ENCODE assay signal across 15 cellular contexts in genomic region chr16:10978846-10979446, GRCh38. TPM values are rescaled to one million over a fixed set of nuclear protein-coding genes. Genes with fewer than 3 reads are reported as not detected.
DNase-seq lines count a peak whose midpoint lies in the region; ATAC-seq, FAIRE-seq and TF ChIP-seq lines count a peak whose summit lies in the region.
"Had no signal": no experiment of that assay in that cellular context is flagged by ENCODE, and none has a peak within 500 bp of the region (broad histone marks: within the 10 kb centered on the region; RNA-seq: fewer than 3 reads in every experiment).

No MANE protein-coding gene starts in this region.

- H3K9me3 ChIP-seq in HepG2 (ENCODE audit: low read length) (no peaks in the 10 kb centered on the region), right lobe of liver (no peaks in the 10 kb centered on the region), esophagus squamous epithelium (no peaks in the 10 kb centered on the region), vagina (no peaks in the 10 kb centered on the region), SJCRH30 (replicated peaks) (no peaks in the 10 kb centered on the region)

- peak overlapping the region; percentile 34 for H3K4me2 ChIP-seq in HepG2 (ENCODE audit: low read depth, low read length)

- H3K4me3 ChIP-seq in HepG2 (replicated peaks in 1 of 3; ENCODE audit: insufficient read depth in 1 of 3, low read depth in 2 of 3, low read length in 3 of 3) (peak overlapping the region in 1 of 3 experiments; percentile 3; a peak in 1 of 6 replicates), right lobe of liver (no peak overlapping the region), esophagus squamous epithelium (no peak overlapping the region), vagina (no peak overlapping the region), SJCRH30 (no peak overlapping the region)
- H3K4me3 ChIP-seq: SK-N-MC had no signal

- ATAC-seq in HepG2 (peak; percentile 57), right lobe of liver (no peak), GM21737 (IDR thresholded peaks at IDR 0.05; ENCODE audit: unreplicated experiment) (no peak)

- H3K27me3 ChIP-seq in HepG2 (ENCODE audit: control insufficient read depth in 1 of 2, insufficient read depth in 2 of 2, low read length in 2 of 2), result no peaks in the 10 kb centered on the region
- H3K27me3 ChIP-seq in right lobe of liver, result no peaks in the 10 kb centered on the region
- no peaks in the 10 kb centered on the region for H3K27me3 ChIP-seq in esophagus squamous epithelium
- H3K27me3 ChIP-seq in vagina, result no peaks in the 10 kb centered on the region
- H3K27me3 ChIP-seq in SJCRH30, result no peaks in the 10 kb centered on the region

- TF ChIP-seq EP300 in HepG2 (IDR thresholded peaks at IDR 0.05; ENCODE audit: low read depth in 2 of 2, low read length in 2 of 2), result no peak; a peak in 1 of 4 replicates
- no peak for TF ChIP-seq EP300 in HepG2 (CRISPR knock-in tag; IDR thresholded peaks at IDR 0.05; ENCODE audit: borderline replicate concordance)

- TF ChIP-seq CTCF in HepG2 (CRISPR knock-in tag; IDR thresholded peaks at IDR 0.05), result no peak
- no peak for TF ChIP-seq CTCF in right lobe of liver (IDR thresholded peaks at IDR 0.05)
- TF ChIP-seq CTCF in esophagus squamous epithelium (IDR thresholded peaks at IDR 0.05), result no peak
- no peak for TF ChIP-seq CTCF in progenitor cell of endocrine pancreas (IDR thresholded peaks at IDR 0.05; ENCODE audit: unreplicated experiment)
- no peak for TF ChIP-seq CTCF in vagina (IDR thresholded peaks at IDR 0.05)

- peak; percentile 58 for DNase-seq in HepG2 (ENCODE audit: low spot score)
- DNase-seq in right lobe of liver, result no peak
- DNase-seq in esophagus squamous epithelium (lab: John Stamatoyannopoulos, UW), result no peak
- no peak for DNase-seq in progenitor cell of endocrine pancreas (ENCODE audit: low spot score, unreplicated experiment)
- DNase-seq in vagina (ENCODE audit: extremely low spot score in 2 of 2), result no peak
- DNase-seq in SJCRH30, result no peak
- no peak for DNase-seq in NCI-H1092 treated with DMSO at 0.1 percent for 48 hours (lab: John Stamatoyannopoulos, UW)
- DNase-seq: activated effector memory CD4-positive, alpha-beta T cell treated with Interleukin-2 at 50 U/mL for 16 hours; DMS79 treated with DMSO at 0.1 percent for 48 hours; Kasumi-1; left cardiac atrium; NCI-H2029; stimulated activated CD4-positive, alpha-beta T cell treated with anti-CD3 and anti-CD28 coated beads, Interleukin-1b, Interleukin-23, amount 100 ng/mL, for 48 hours had no signal

- H3K9me3 Mint-ChIP-seq in progenitor cell of endocrine pancreas (ENCODE audit: low read depth), result no peaks in the 10 kb centered on the region

- BruUV-seq in HepG2 (replicated peaks; lab: Mats Ljungman, UMichigan), result no TSS peak

- H2AFZ ChIP-seq in HepG2 (ENCODE audit: low read length), result no peak overlapping the region

- intact Hi-C loops in HepG2 (cut with micrococcal nuclease; ENCODE audit: unreplicated experiment) (no loop called here), right lobe of liver (cut with DNase I) (loop anchor here (5.0 to 10.0 kb wide), 2 partner anchors 376 to 378 kb away; no protein-coding TSS in a partner anchor), esophagus squamous epithelium (cut with DNase I) (no loop called here), vagina (cut with DNase I) (loop anchor here (10.0 kb wide), 1 partner anchor 126 kb away; no protein-coding TSS in a partner anchor)

- peaks cover 0 to 20% of the 10 kb centered on the region in 2 experiments; a peak in 3 of 5 replicates for H3K36me3 ChIP-seq in HepG2 (replicated peaks in 1 of 2; ENCODE audit: control insufficient read depth in 1 of 2, insufficient read depth in 2 of 2, low read length in 2 of 2)
- peaks cover 0 to 3% (median 0%) of the 10 kb centered on the region in 4 donors for H3K36me3 ChIP-seq in right lobe of liver
- peaks cover 0 to 62% (median 0%) of the 10 kb centered on the region in 3 donors for H3K36me3 ChIP-seq in esophagus squamous epithelium
- H3K36me3 ChIP-seq in vagina, result no peaks in the 10 kb centered on the region
- H3K36me3 ChIP-seq in SJCRH30, result peaks cover 2% of the 10 kb centered on the region; the same call in 1 of the 2 replicates

- H3K27ac Mint-ChIP-seq in progenitor cell of endocrine pancreas, result peak overlapping the region; percentile 87

- in situ Hi-C loops in HepG2 (cut with HindIII; ENCODE audit: extremely low pct_ligation_motif_present, low pct_unique_long_range_greater_than_20kb), result no loop called here

- peak overlapping the region; percentile 31 for H3K27ac ChIP-seq in HepG2 (ENCODE audit: extremely low read length, insufficient read depth, low read length)
- no peak overlapping the region for H3K27ac ChIP-seq in right lobe of liver
- peak overlapping the region; percentile 32 to 81 (median 78) for H3K27ac ChIP-seq in esophagus squamous epithelium
- peak overlapping the region; percentile 68 for H3K27ac ChIP-seq in vagina
- H3K27ac ChIP-seq in SJCRH30, result no peak overlapping the region

- H3K27me3 Mint-ChIP-seq in progenitor cell of endocrine pancreas, result no peaks in the 10 kb centered on the region

- TF ChIP-seq RAD21 in HepG2 (CRISPR knock-in tag; IDR thresholded peaks at IDR 0.05), result no peak

- CTCF ChIA-PET in HepG2 (lab: Yijun Ruan, JAX; ENCODE audit: low intra/inter-chr PET ratio, low total read pairs), result no interaction called here

- H4K20me1 ChIP-seq in HepG2 (ENCODE audit: insufficient read depth, low read length), result no peaks in the 10 kb centered on the region

- FAIRE-seq in HepG2 (lab: Jason Lieb, UNC), result peak; percentile 57

- no peak overlapping the region for H3K4me3 Mint-ChIP-seq in progenitor cell of endocrine pancreas (ENCODE audit: low read depth)

- H3K9ac ChIP-seq in HepG2 (ENCODE audit: insufficient read depth, low read depth, low read length), result no peak overlapping the region

- WGBS in HepG2 (ENCODE audit: low lambda C conversion rate), result 73% methylated on average over 14 of the region's 14 CpGs
- 94% methylated on average over 10 of the region's 14 CpGs for WGBS in right lobe of liver (ENCODE audit: insufficient coverage, low coverage, low lambda C conversion rate, missing lambda C conversion rate)
- 90 to 92% methylated on average over 12 to 14 of the region's 14 CpGs for WGBS in esophagus squamous epithelium, 2 donors

- H3K4me1 ChIP-seq in HepG2 (ENCODE audit: insufficient read depth, low read length), result peaks cover 28% of the 10 kb centered on the region
- peaks cover 0 to 8% (median 4%) of the 10 kb centered on the region in 4 donors for H3K4me1 ChIP-seq in right lobe of liver
- peaks cover 7 to 46% (median 21%) of the 10 kb centered on the region in 3 donors for H3K4me1 ChIP-seq in esophagus squamous epithelium
- peaks cover 10% of the 10 kb centered on the region for H3K4me1 ChIP-seq in vagina
- H3K4me1 ChIP-seq in SJCRH30, result peaks cover 19% of the 10 kb centered on the region

- POLR2A ChIA-PET in HepG2 (lab: Yijun Ruan, JAX), result interaction anchor here (0.6 kb wide), 1 partner anchor 399 kb away, joined by 3 read pairs; no protein-coding TSS in a partner anchor

- peaks cover 6% of the 10 kb centered on the region for H3K4me1 Mint-ChIP-seq in progenitor cell of endocrine pancreas (ENCODE audit: low read depth)

- H3K36me3 Mint-ChIP-seq in progenitor cell of endocrine pancreas (ENCODE audit: insufficient read depth), result peaks cover 9% of the 10 kb centered on the region

- H3K79me2 ChIP-seq in HepG2 (ENCODE audit: insufficient read depth, low read length), result no peaks in the 10 kb centered on the region

- TF ChIP-seq POLR2A in HepG2 (IDR thresholded peaks at IDR 0.05; ENCODE audit: insufficient read depth in 1 of 2, low read depth in 2 of 2, low read length in 2 of 2) (no peak), right lobe of liver (IDR thresholded peaks at IDR 0.05) (no peak), esophagus squamous epithelium (IDR thresholded peaks at IDR 0.05) (no peak), vagina (IDR thresholded peaks at IDR 0.05) (no peak)

RNA-seq across cellular contexts. Expression of gene CLEC16A, which starts 34.6 kb away (rescaled TPM):
- total RNA-seq in HepG2 (2016; rRNA removed; fragmentation: Illumina TruSeq; extraction: Trizol) (10.3 and 13.6 TPM in 2 replicates), right lobe of liver (10 to 100 TPM; 15.2 to 25.9 (median 19.8) TPM), esophagus squamous epithelium (10 to 100 TPM; 20.3 to 25.7 (median 25.1) TPM), progenitor cell of endocrine pancreas (32.6 and 34.3 TPM in 2 replicates), vagina (21.6 TPM)
- total RNA-seq in HepG2 (2016; cell fraction: cytosol; rRNA removed; fragmentation: Illumina TruSeq; extraction: Trizol; ENCODE audit: low read depth), result 35.7 and 39.7 TPM in 2 replicates
- 10.6 and 12.8 TPM in 2 replicates for total RNA-seq in HepG2 (2016; cell fraction: insoluble cytoplasmic fraction; rRNA removed; fragmentation: Illumina TruSeq; extraction: Trizol)
- 14.4 and 15.9 TPM in 2 replicates for total RNA-seq in HepG2 (2016; cell fraction: membrane; rRNA removed; fragmentation: Illumina TruSeq; extraction: Trizol)
- total RNA-seq in HepG2 (2016; cell fraction: nucleus; rRNA removed; fragmentation: Illumina TruSeq; extraction: Trizol), result 17.5 and 18.7 TPM in 2 replicates
- 8.5 and 9.5 TPM in 2 replicates for polyA plus RNA-seq in HepG2 (2011; rRNA removed)
- polyA plus RNA-seq in HepG2 (2011; cell fraction: cytosol; rRNA removed), result 6.6 and 6.8 TPM in 2 replicates
- 17.0 and 19.5 TPM in 2 replicates for polyA plus RNA-seq in HepG2 (2011; cell fraction: nucleus; rRNA removed)
- 10.3 and 12.0 TPM in 2 replicates for polyA plus RNA-seq in HepG2 (2012)
- 1.7 and 1.9 TPM in 2 replicates for polyA plus RNA-seq in HepG2 (2016; cell fraction: cytosol; fragmentation: Illumina TruSeq; extraction: Trizol; ENCODE audit: low read depth)
- polyA plus RNA-seq in HepG2 (2016; cell fraction: insoluble cytoplasmic fraction; fragmentation: Illumina TruSeq; extraction: Trizol; ENCODE audit: low read depth), result 11.8 and 14.0 TPM in 2 replicates
- polyA plus RNA-seq in HepG2 (2016; cell fraction: membrane; fragmentation: Illumina TruSeq; extraction: Trizol; ENCODE audit: low read depth), result 3.4 and 4.4 TPM in 2 replicates
- 22.7 and 25.7 TPM in 2 replicates for polyA plus RNA-seq in HepG2 (2016; cell fraction: nucleus; fragmentation: Illumina TruSeq; extraction: Trizol; ENCODE audit: insufficient read depth, low read depth)
- polyA minus RNA-seq in HepG2 (2011; rRNA and poly(A)+ RNA removed; ENCODE audit: low replicate concordance), result 24.9 and 35.4 TPM in 2 replicates
- polyA minus RNA-seq in HepG2 (2011; cell fraction: cytosol; rRNA and poly(A)+ RNA removed), result 14.4 and 19.0 TPM in 2 replicates
- polyA minus RNA-seq in HepG2 (2011; cell fraction: nucleus; rRNA and poly(A)+ RNA removed), result 25.8 and 32.0 TPM in 2 replicates
- total RNA-seq in SJCRH30 (2014; rRNA removed; shearing (Covaris generic)), result 11.7 and 13.1 TPM in 2 replicates

RNA-seq across cellular contexts. Expression of gene DEXI, which starts 36.7 kb away (rescaled TPM):
- total RNA-seq in HepG2 (2016; rRNA removed; fragmentation: Illumina TruSeq; extraction: Trizol) (57.9 and 70.4 TPM in 2 replicates), right lobe of liver (10 to 100 TPM; 35.8 to 93.8 (median 54.1) TPM), esophagus squamous epithelium (10 to 100 TPM; 22.6 to 60.1 (median 28.4) TPM), progenitor cell of endocrine pancreas (31.2 and 32.3 TPM in 2 replicates), vagina (67.5 TPM)
- total RNA-seq in HepG2 (2016; cell fraction: cytosol; rRNA removed; fragmentation: Illumina TruSeq; extraction: Trizol; ENCODE audit: low read depth), result 68.6 and 86.7 TPM in 2 replicates
- 54.1 and 71.8 TPM in 2 replicates for total RNA-seq in HepG2 (2016; cell fraction: insoluble cytoplasmic fraction; rRNA removed; fragmentation: Illumina TruSeq; extraction: Trizol)
- 117 and 144 TPM in 2 replicates for total RNA-seq in HepG2 (2016; cell fraction: membrane; rRNA removed; fragmentation: Illumina TruSeq; extraction: Trizol)
- total RNA-seq in HepG2 (2016; cell fraction: nucleus; rRNA removed; fragmentation: Illumina TruSeq; extraction: Trizol), result 35.4 and 46.3 TPM in 2 replicates
- polyA plus RNA-seq in HepG2 (2011; rRNA removed), result 51.5 and 54.4 TPM in 2 replicates
- 69.5 and 78.6 TPM in 2 replicates for polyA plus RNA-seq in HepG2 (2011; cell fraction: cytosol; rRNA removed)
- polyA plus RNA-seq in HepG2 (2011; cell fraction: nucleus; rRNA removed), result 40.4 and 50.2 TPM in 2 replicates
- polyA plus RNA-seq in HepG2 (2012), result 45.6 and 55.0 TPM in 2 replicates
- polyA plus RNA-seq in HepG2 (2016; cell fraction: cytosol; fragmentation: Illumina TruSeq; extraction: Trizol; ENCODE audit: low read depth), result 70.9 and 88.4 TPM in 2 replicates
- polyA plus RNA-seq in HepG2 (2016; cell fraction: insoluble cytoplasmic fraction; fragmentation: Illumina TruSeq; extraction: Trizol; ENCODE audit: low read depth), result 58.1 and 70.0 TPM in 2 replicates
- polyA plus RNA-seq in HepG2 (2016; cell fraction: membrane; fragmentation: Illumina TruSeq; extraction: Trizol; ENCODE audit: low read depth), result 120 and 124 TPM in 2 replicates
- polyA plus RNA-seq in HepG2 (2016; cell fraction: nucleus; fragmentation: Illumina TruSeq; extraction: Trizol; ENCODE audit: insufficient read depth, low read depth), result 60.2 and 65.5 TPM in 2 replicates
- polyA minus RNA-seq in HepG2 (2011; rRNA and poly(A)+ RNA removed; ENCODE audit: low replicate concordance), result 31.7 and 71.0 TPM in 2 replicates
- polyA minus RNA-seq in HepG2 (2011; cell fraction: cytosol; rRNA and poly(A)+ RNA removed), result 34.2 and 35.1 TPM in 2 replicates
- polyA minus RNA-seq in HepG2 (2011; cell fraction: nucleus; rRNA and poly(A)+ RNA removed), result 24.7 and 27.7 TPM in 2 replicates
- total RNA-seq in SJCRH30 (2014; rRNA removed; shearing (Covaris generic)), result 27.0 and 27.5 TPM in 2 replicates

Comparison
In these comparisons a context has a peak if more than half of its experiments do, and no peak if none do; other contexts are left out.
1. H3K27ac ChIP-seq: peak in HepG2 (single experiment), esophagus squamous epithelium (4 of 4) and vagina (single experiment); none in right lobe of liver (0 of 3) and SJCRH30 (single experiment).
2. intact Hi-C loops: an anchor here in right lobe of liver (5.0 to 10.0 kb wide) and vagina (10.0 kb wide); none called in HepG2 and esophagus squamous epithelium.